9 cellular contexts compared by ENCODE assay signal in the genomic region with DNA sequence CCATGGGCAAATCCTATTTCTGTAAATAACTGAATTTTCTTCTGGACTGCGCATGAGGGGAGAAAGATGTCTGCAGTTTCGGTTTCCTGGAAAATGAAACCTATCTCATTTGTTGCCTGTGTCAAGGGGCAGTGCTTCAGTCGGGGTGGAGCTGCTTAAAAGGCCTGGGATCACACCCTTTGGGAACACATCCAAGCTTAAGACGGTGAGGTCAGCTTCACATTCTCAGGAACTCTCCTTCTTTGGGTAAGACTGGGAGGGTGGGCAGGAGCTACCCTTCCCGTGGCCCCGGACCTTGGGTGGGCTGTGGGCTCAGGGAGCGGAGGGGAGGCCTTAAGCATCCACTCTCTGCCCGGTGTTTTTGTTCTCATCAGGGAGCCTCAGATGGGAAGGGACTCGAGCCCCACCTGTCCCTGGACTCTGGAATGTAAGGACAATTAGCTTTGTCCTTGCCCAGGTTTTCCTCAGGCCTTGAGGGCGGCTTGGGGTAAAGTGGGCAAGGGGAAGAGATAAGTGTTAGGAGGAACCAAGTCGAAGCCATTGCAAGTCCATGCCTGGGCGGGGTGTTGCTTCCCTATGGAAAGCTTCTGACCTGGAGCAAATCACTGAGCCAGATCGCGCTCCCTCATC. TPM values are rescaled to one million over a fixed set of nuclear protein-coding genes. Genes with fewer than 3 reads are reported as not detected.
DNase-seq lines count a peak whose midpoint lies in the region; ATAC-seq, FAIRE-seq and TF ChIP-seq lines count a peak whose summit lies in the region.
"Had no signal": no experiment of that assay in that cellular context is flagged by ENCODE, and none has a peak within 500 bp of the region (broad histone marks: within the 10 kb centered on the region; RNA-seq: fewer than 3 reads in every experiment).

IFI27 (plus strand) TSS at position 185 of the 630 bp plus-strand sequence.

- peaks cover 40% of the 10 kb centered on the region for H3K4me1 Mint-ChIP-seq in brain

- DNase-seq in LHCN-M2 (ENCODE audit: low read depth): peak; percentile 18
- DNase-seq in islet precursor cell: peak; percentile 35
- peak; percentile 70 for DNase-seq in stromal cell of bone marrow (ENCODE audit: low read depth)
- DNase-seq in retina: no peak
- DNase-seq in RCC 7860 (ENCODE audit: low spot score): no peak
- no peak for DNase-seq in DMS 273 treated with DMSO at 0.1 percent for 48 hours (lab: John Stamatoyannopoulos, UW)
- DNase-seq: amniotic stem cell had no signal

- no peak within 1 kb of the TSS for H3K4me3 Mint-ChIP-seq in brain

- H3K36me3 Mint-ChIP-seq in brain: peaks cover 11% of the 10 kb centered on the region

- H3K27ac Mint-ChIP-seq in brain: peak within 1 kb of the TSS; percentile 8 to 83 (median 65)

- no peaks in the 10 kb centered on the region for H3K9me3 Mint-ChIP-seq in brain

- TF ChIP-seq CTCF in brain (conservative IDR thresholded peaks at IDR 0.05): no peak

- peaks cover 5% of the 10 kb centered on the region for H3K27me3 Mint-ChIP-seq in brain

- no peak for FAIRE-seq in RCC 7860 (lab: Jason Lieb, UNC)

- ATAC-seq in GM18861 (IDR thresholded peaks at IDR 0.05; ENCODE audit: unreplicated experiment): no peak

RNA-seq across cellular contexts. Expression of gene IFI27, which starts in this region (rescaled TPM):
- total RNA-seq in LHCN-M2 (2014; rRNA removed): 0.51 and 1.5 TPM in 2 replicates
- polyA plus RNA-seq in LHCN-M2 (2012): 0.53 TPM
- 159 TPM for polyA plus RNA-seq in brain (ENCODE audit: insufficient read depth, low read depth, low replicate concordance)

Comparison
In these comparisons a context has a peak if more than half of its experiments do, and no peak if none do; other contexts are left out.
1. DNase-seq: peak in LHCN-M2 (single experiment), islet precursor cell (single experiment) and stromal cell of bone marrow (single experiment); none in retina (single experiment), RCC 7860 (single experiment) and DMS 273 treated with DMSO at 0.1 percent for 48 hours (single experiment).